16 cellular contexts compared by ENCODE assay signal in the genomic region with DNA sequence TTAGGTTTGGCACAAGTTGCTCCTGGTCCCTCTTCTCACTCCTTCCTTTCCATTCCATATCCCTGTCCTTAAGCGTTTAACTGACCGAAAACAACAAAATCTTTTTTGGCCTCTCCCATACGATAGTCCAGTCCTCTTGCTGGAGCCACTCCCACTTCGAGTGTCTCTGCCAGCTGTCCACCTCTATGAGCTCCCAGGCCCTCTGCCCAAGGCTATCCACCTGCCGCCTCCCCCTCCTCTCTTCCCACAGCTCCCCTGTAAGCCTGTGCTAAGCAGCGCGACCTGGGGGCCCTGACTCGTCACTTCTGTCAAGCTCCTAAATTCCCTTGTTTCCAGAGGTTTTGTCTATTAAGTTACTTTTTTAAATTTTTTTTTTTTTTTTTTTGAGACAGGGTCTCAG. TPM values are rescaled to one million over a fixed set of nuclear protein-coding genes. Genes with fewer than 3 reads are reported as not detected.
DNase-seq lines count a peak whose midpoint lies in the region; ATAC-seq and TF ChIP-seq lines count a peak whose summit lies in the region.
"Had no signal": no experiment of that assay in that cellular context is flagged by ENCODE, and none has a peak within 500 bp of the region (broad histone marks: within the 10 kb centered on the region; RNA-seq: fewer than 3 reads in every experiment).

No MANE protein-coding gene starts in this region.

- H3K9me3 ChIP-seq in neuronal stem cell (replicated peaks in 1 of 2; ENCODE audit: control insufficient read depth in 2 of 2, insufficient read depth in 1 of 2, low read depth in 1 of 2, low read length in 2 of 2), result no peaks in the 10 kb centered on the region

- H3K36me3 ChIP-seq in neuronal stem cell (replicated peaks in 1 of 2; ENCODE audit: control insufficient read depth in 2 of 2, insufficient read depth in 2 of 2, low read length in 2 of 2), result no peaks in the 10 kb centered on the region

- H3K4ac ChIP-seq in neuronal stem cell (ENCODE audit: low read length), result no peak overlapping the region

- no peaks in the 10 kb centered on the region for H3K9me3 Mint-ChIP-seq in brain
- no peaks in the 10 kb centered on the region for H3K9me3 Mint-ChIP-seq in type B pancreatic cell
- H3K9me3 Mint-ChIP-seq: nephron progenitor cell had no signal

- no peak overlapping the region for H4K8ac ChIP-seq in neuronal stem cell (ENCODE audit: low read depth, low read length)

- H3K36me3 Mint-ChIP-seq in brain (no peaks in the 10 kb centered on the region), type B pancreatic cell (no peaks in the 10 kb centered on the region)

- H2BK12ac ChIP-seq in neuronal stem cell (ENCODE audit: low read length), result no peak overlapping the region

- no peak overlapping the region for H2AFZ ChIP-seq in neuronal stem cell (ENCODE audit: low read length)

- no peak overlapping the region for H2BK120ac ChIP-seq in neuronal stem cell (ENCODE audit: low read depth, low read length)

- WGBS in neuronal stem cell (ENCODE audit: extremely low coverage in 2 of 2, insufficient read length in 2 of 2, insufficient replicate concordance in 1 of 2), 2 donors, result no CpG with 5 or more reads among the region's 8 CpGs

- no peak overlapping the region for H3K14ac ChIP-seq in neuronal stem cell (ENCODE audit: low read length)

- H3K4me1 Mint-ChIP-seq in brain (peaks cover 52% of the 10 kb centered on the region), type B pancreatic cell (ENCODE audit: unreplicated experiment) (peaks cover 41% of the 10 kb centered on the region)

- H3K4me3 Mint-ChIP-seq in brain, result no peak overlapping the region
- H3K4me3 Mint-ChIP-seq in type B pancreatic cell, result no peak overlapping the region
- H3K4me3 Mint-ChIP-seq: nephron progenitor cell had no signal

- DNase-seq in COLO668 (lab: John Stamatoyannopoulos, UW; ENCODE audit: unreplicated experiment) (peak; percentile 9), NCI-H510A treated with DMSO at 0.1 percent for 48 hours (lab: John Stamatoyannopoulos, UW) (peak; percentile 17), neuronal stem cell (ENCODE audit: low spot score) (no peak), middle frontal gyrus (ENCODE audit: extremely low spot score, low spot score) (no peak), type B pancreatic cell (ENCODE audit: extremely low spot score, unreplicated experiment) (no peak)
- DNase-seq: activated CD4-positive, alpha-beta T cell treated with anti-CD3 and anti-CD28 coated beads for 48 hours; activated naive CD4-positive, alpha-beta T cell; foreskin fibroblast; HCEC 1CT; Karpas-422; NCI-H2081 treated with DMSO at 0.1 percent for 48 hours; NCI-H446 treated with DMSO at 0.1 percent for 48 hours; nephron progenitor cell; stimulated activated CD4-positive, alpha-beta T cell treated with anti-CD3 and anti-CD28 coated beads, Interleukin-4, amount 100 ng/mL, for 4 hours had no signal

- peak overlapping the region; percentile 35 for H2BK15ac ChIP-seq in neuronal stem cell (ENCODE audit: low read length)

- no peak overlapping the region for H2BK5ac ChIP-seq in neuronal stem cell (ENCODE audit: low read length)

- ATAC-seq in GM21528 (IDR thresholded peaks at IDR 0.05; ENCODE audit: low FRiP score, unreplicated experiment), result no peak

- no peak overlapping the region for H3K23ac ChIP-seq in neuronal stem cell (ENCODE audit: low read depth, low read length, poor library complexity)

- H3K27me3 Mint-ChIP-seq in brain (no peaks in the 10 kb centered on the region), type B pancreatic cell (no peaks in the 10 kb centered on the region)

- H3K4me2 ChIP-seq in neuronal stem cell (ENCODE audit: insufficient read depth, low read length, poor library complexity, severe bottlenecking), result no peak overlapping the region

- no peak overlapping the region for H3K4me3 ChIP-seq in neuronal stem cell (ENCODE audit: low read length in 2 of 2)

- TF ChIP-seq CTCF in brain (conservative IDR thresholded peaks at IDR 0.05) (no peak), type B pancreatic cell (conservative IDR thresholded peaks at IDR 0.05) (no peak)

- no peaks in the 10 kb centered on the region for H3K79me1 ChIP-seq in neuronal stem cell (ENCODE audit: low read depth, low read length)

- H4K91ac ChIP-seq in neuronal stem cell (ENCODE audit: low read depth, low read length, poor library complexity), result no peak overlapping the region

- no peak overlapping the region for H3K9ac ChIP-seq in neuronal stem cell (ENCODE audit: low read depth, low read length, poor library complexity)

- no peaks in the 10 kb centered on the region for H3K27me3 ChIP-seq in neuronal stem cell (ENCODE audit: control insufficient read depth in 3 of 3, insufficient read depth in 3 of 3, low read depth in 1 of 3, low read length in 3 of 3)

- H3K27ac ChIP-seq in neuronal stem cell (replicated peaks; ENCODE audit: low read length), result no peak overlapping the region

- H3K27ac Mint-ChIP-seq in brain (peak overlapping the region in 3 of 5 experiments; percentile 39 to 77 (median 71)), type B pancreatic cell (no peak overlapping the region)
- H3K27ac Mint-ChIP-seq: nephron progenitor cell had no signal

- peaks cover 10 to 12% of the 10 kb centered on the region in 2 donors for H3K4me1 ChIP-seq in neuronal stem cell (ENCODE audit: control insufficient read depth in 2 of 2, insufficient read depth in 1 of 2, low read depth in 1 of 2, low read length in 2 of 2)

- no peak overlapping the region for H3K18ac ChIP-seq in neuronal stem cell (ENCODE audit: low read length)

- H2AK5ac ChIP-seq in neuronal stem cell (ENCODE audit: low read depth, low read length), result peak overlapping the region; percentile 14

RNA-seq across cellular contexts. Expression of a gene that starts 47.0 kb away (rescaled TPM):
- 13.7 TPM for polyA plus RNA-seq in brain (ENCODE audit: insufficient read depth, low read depth, low replicate concordance)
- 6.6 TPM for polyA plus RNA-seq in neuronal stem cell (2013, experiment 1 of 2)
- 6.6 TPM for polyA plus RNA-seq in neuronal stem cell (2013, experiment 2 of 2)
- total RNA-seq in type B pancreatic cell (ENCODE audit: low replicate concordance), result 42.1 and 100 TPM in 2 replicates

Comparison
In these comparisons a context has a peak if more than half of its experiments do, and no peak if none do; other contexts are left out.
1. DNase-seq: peak in COLO668 (single experiment) and NCI-H510A treated with DMSO at 0.1 percent for 48 hours (single experiment); none in neuronal stem cell (single experiment), middle frontal gyrus (single experiment) and type B pancreatic cell (single experiment).